ENCODE assay signal across 21 cellular contexts in genomic region chr6:136503303-136503702, GRCh38. TPM values are rescaled to one million over a fixed set of nuclear protein-coding genes. Genes with fewer than 3 reads are reported as not detected.
A peak's percentile ranks its signal among the peaks of the same experiment; 100 is the strongest.
DNase-seq lines count a peak whose midpoint lies in the region; ATAC-seq, FAIRE-seq and TF ChIP-seq lines count a peak whose summit lies in the region.
"Had no signal": no experiment of that assay in that cellular context is flagged by ENCODE, and none has a peak within 500 bp of the region (broad histone marks: within the 10 kb centered on the region; RNA-seq: fewer than 3 reads in every experiment).

No MANE protein-coding gene starts in this region.

- no peak for TF ChIP-seq CTCF in H9 (conservative IDR thresholded peaks at IDR 0.05)
- TF ChIP-seq CTCF in dorsolateral prefrontal cortex (IDR thresholded peaks at IDR 0.05 in 54 of 56, conservative IDR thresholded peaks at IDR 0.05 in 2 of 56; ENCODE audit: low read depth in 1 of 56, partially characterized antibody in 56 of 56), result no peak
- TF ChIP-seq CTCF in neural progenitor cell (IDR thresholded peaks at IDR 0.05), result no peak
- no peak for TF ChIP-seq CTCF in left lung (IDR thresholded peaks at IDR 0.05)

- H3K79me1 ChIP-seq in H9 (ENCODE audit: insufficient read depth, low read depth, low read length, poor library complexity, severe bottlenecking), result no peaks in the 10 kb centered on the region

- peaks cover 72 to 76% of the 10 kb centered on the region in 2 experiments for H3K4me1 Mint-ChIP-seq in H9
- peaks cover 32% of the 10 kb centered on the region for H3K4me1 Mint-ChIP-seq in neural progenitor cell
- H3K4me1 Mint-ChIP-seq: activated naive CD4-positive, alpha-beta T cell treated with anti-CD3 and anti-CD28 coated beads, Interleukin-2, amount 50 U/mL, for 24 hours; stimulated activated naive CD8-positive, alpha-beta T cell treated with anti-CD3 and anti-CD28 coated beads, Interleukin-15, amount 100 ng/mL, for 72 hours had no signal

- H3K9me3 Mint-ChIP-seq in H9 (no peaks in the 10 kb centered on the region), neural progenitor cell (no peaks in the 10 kb centered on the region)
- H3K9me3 Mint-ChIP-seq: activated naive CD4-positive, alpha-beta T cell treated with anti-CD3 and anti-CD28 coated beads, Interleukin-2, amount 50 U/mL, for 24 hours; IgD-negative memory B cell; stimulated activated naive CD8-positive, alpha-beta T cell treated with anti-CD3 and anti-CD28 coated beads, Interleukin-15, amount 100 ng/mL, for 72 hours; type B pancreatic cell had no signal

- peaks cover 4% of the 10 kb centered on the region; the same call in 1 of the 2 replicates for H3K79me2 ChIP-seq in H9 (ENCODE audit: insufficient read depth, low read length)
- H3K79me2 ChIP-seq in neural progenitor cell (ENCODE audit: low read depth), result peaks cover 4% of the 10 kb centered on the region

- H3K27me3 ChIP-seq in H9 (ENCODE audit: insufficient read depth, low read length) (no peaks in the 10 kb centered on the region), dorsolateral prefrontal cortex (no peaks in the 10 kb centered on the region), neural progenitor cell (no peaks in the 10 kb centered on the region), small intestine (ENCODE audit: control insufficient read depth in 2 of 2, insufficient read depth in 2 of 2, low read length in 2 of 2) (no peaks in the 10 kb centered on the region), left lung (no peaks in the 10 kb centered on the region)

- no peak overlapping the region for H2AFZ ChIP-seq in H9 (ENCODE audit: low read length)
- H2AFZ ChIP-seq in neural progenitor cell (replicated peaks), result no peak overlapping the region
- H2AFZ ChIP-seq: GM23248 had no signal

- WGBS in H9 (ENCODE audit: extremely low coverage, insufficient read length, low lambda C conversion rate), result no CpG with 5 or more reads among the region's 4 CpGs
- WGBS in small intestine, 3 donors, result 57 to 86% (median 75%) methylated on average over 4 of the region's 4 CpGs

- H3K36me3 Mint-ChIP-seq in H9 (ENCODE audit: insufficient read depth in 1 of 3, low read depth in 3 of 3) (peaks cover 2 to 5% (median 5%) of the 10 kb centered on the region in 3 experiments; a peak in 5 of 7 replicates), neural progenitor cell (no peaks in the 10 kb centered on the region)
- H3K36me3 Mint-ChIP-seq: activated naive CD4-positive, alpha-beta T cell treated with anti-CD3 and anti-CD28 coated beads, Interleukin-2, amount 50 U/mL, for 24 hours; type B pancreatic cell had no signal

- H3K27ac Mint-ChIP-seq in H9 (peak overlapping the region; percentile 87 to 99 (median 99)), neural progenitor cell (peak overlapping the region; percentile 9)
- H3K27ac Mint-ChIP-seq: activated CD8-positive, alpha-beta T cell treated with anti-CD3 and anti-CD28 coated beads, Interleukin-2, amount 10 ng/mL, durations not matched to agents 7 days and 5 days; activated naive CD4-positive, alpha-beta T cell treated with anti-CD3 and anti-CD28 coated beads, Interleukin-2, amount 50 U/mL, for 24 hours; IgD-negative memory B cell; stimulated activated naive CD8-positive, alpha-beta T cell treated with anti-CD3 and anti-CD28 coated beads, Interleukin-15, amount 100 ng/mL, for 72 hours; type B pancreatic cell had no signal

- no peak overlapping the region for H2BK5ac ChIP-seq in H9 (ENCODE audit: insufficient read length, low read length)

- H3K4me2 ChIP-seq in H9 (ENCODE audit: insufficient read depth, insufficient read length, low read length) (peak overlapping the region; percentile 36), neural progenitor cell (peak overlapping the region; percentile 20)

- H2BK15ac ChIP-seq in H9 (ENCODE audit: low read depth, low read length), result no peak overlapping the region

- no peaks in the 10 kb centered on the region for H3K36me3 ChIP-seq in neural progenitor cell
- H3K36me3 ChIP-seq in small intestine (ENCODE audit: control insufficient read depth in 2 of 2, insufficient read depth in 2 of 2, low read length in 2 of 2), result no peaks in the 10 kb centered on the region
- no peaks in the 10 kb centered on the region for H3K36me3 ChIP-seq in left lung

- H3K4ac ChIP-seq in H9 (ENCODE audit: low read depth, low read length), result no peak overlapping the region

- H2AK5ac ChIP-seq in H9 (ENCODE audit: insufficient read length, low read length), result no peak overlapping the region

- ATAC-seq in left lung, result no peak
- ATAC-seq: activated CD4-positive, CD25-positive, alpha-beta regulatory T cell treated with anti-CD3 and anti-CD28 coated beads, Interleukin-2, amount 50 U/mL, for 24 hours; activated CD8-positive, alpha-beta T cell treated with anti-CD3 and anti-CD28 coated beads, Interleukin-2, amount 10 ng/mL, durations not matched to agents 7 days and 5 days; stimulated activated naive CD8-positive, alpha-beta T cell treated with anti-CD3 and anti-CD28 coated beads, Interleukin-15, amount 100 ng/mL, for 72 hours had no signal

- H4K20me1 ChIP-seq in H9 (ENCODE audit: control insufficient read depth, insufficient read depth, insufficient read length) (no peaks in the 10 kb centered on the region), neural progenitor cell (ENCODE audit: low read depth) (no peaks in the 10 kb centered on the region)

- no peak overlapping the region for H3K56ac ChIP-seq in H9 (ENCODE audit: insufficient read length, low read depth, low read length)

- H3K4me3 Mint-ChIP-seq in H9 (peak overlapping the region; percentile 11 to 50; a peak in 2 of 5 replicates), neural progenitor cell (no peak overlapping the region)
- H3K4me3 Mint-ChIP-seq: activated CD8-positive, alpha-beta T cell treated with anti-CD3 and anti-CD28 coated beads, Interleukin-2, amount 10 ng/mL, durations not matched to agents 7 days and 5 days; activated naive CD4-positive, alpha-beta T cell treated with anti-CD3 and anti-CD28 coated beads, Interleukin-2, amount 50 U/mL, for 24 hours; IgD-negative memory B cell; stimulated activated naive CD8-positive, alpha-beta T cell treated with anti-CD3 and anti-CD28 coated beads, Interleukin-15, amount 100 ng/mL, for 72 hours; type B pancreatic cell had no signal

- H3K4me1 ChIP-seq in H9 (ENCODE audit: insufficient read depth, low read length), result peaks cover 18% of the 10 kb centered on the region
- peaks cover 22% of the 10 kb centered on the region for H3K4me1 ChIP-seq in neural progenitor cell
- no peaks in the 10 kb centered on the region for H3K4me1 ChIP-seq in small intestine (ENCODE audit: control insufficient read depth in 2 of 2, insufficient read depth in 1 of 2, low read depth in 1 of 2, low read length in 1 of 2)
- no peaks in the 10 kb centered on the region for H3K4me1 ChIP-seq in left lung

- no peak overlapping the region for H4K91ac ChIP-seq in H9 (ENCODE audit: insufficient read length, low read depth, low read length)

- H3K27ac ChIP-seq in H9 (ENCODE audit: insufficient read length, low read depth, low read length) (peak overlapping the region; percentile 93), dorsolateral prefrontal cortex (peak overlapping the region in 42 of 59 donors; percentile 1 to 79 (median 56)), neural progenitor cell (no peak overlapping the region), small intestine (ENCODE audit: low read depth in 1 of 2, low read length in 1 of 2) (no peak overlapping the region), left lung (no peak overlapping the region)
- H3K27ac ChIP-seq: GM23248 had no signal

- intact Hi-C loops in dorsolateral prefrontal cortex (cut with DNase I) (no loop called here), left lung (cut with DNase I) (no loop called here)

- no peak overlapping the region for H2BK120ac ChIP-seq in H9 (ENCODE audit: low read depth, low read length, poor library complexity, severe bottlenecking)

- H3K23me2 ChIP-seq in H9 (ENCODE audit: insufficient read length, low read depth, low read length, poor library complexity, severe bottlenecking), result no peaks in the 10 kb centered on the region

- H4K5ac ChIP-seq in H9 (ENCODE audit: insufficient read length, low read depth, low read length), result no peak overlapping the region

- no peak overlapping the region for H2BK20ac ChIP-seq in H9 (ENCODE audit: low read depth, low read length, poor library complexity, severe bottlenecking)

- H3K4me3 ChIP-seq in dorsolateral prefrontal cortex (peak overlapping the region in 1 of 59 donors; percentile 4), neural progenitor cell (no peak overlapping the region), small intestine (ENCODE audit: low read depth in 1 of 2, low read length in 2 of 2) (no peak overlapping the region), left lung (no peak overlapping the region)
- H3K4me3 ChIP-seq: GM23248, lung had no signal

- H3K9ac ChIP-seq in H9 (ENCODE audit: extremely low read depth, insufficient read length, low read length) (no peak overlapping the region), neural progenitor cell (no peak overlapping the region)
- H3K9ac ChIP-seq: GM23248 had no signal

- no peak overlapping the region for H3T11ph ChIP-seq in H9 (ENCODE audit: low read length)

- H3K9me3 ChIP-seq in H9 (ENCODE audit: control insufficient read depth, low read depth, low read length) (no peaks in the 10 kb centered on the region), neural progenitor cell (ENCODE audit: low read depth) (no peaks in the 10 kb centered on the region), small intestine (ENCODE audit: control insufficient read depth, low read depth) (no peaks in the 10 kb centered on the region), left lung (no peaks in the 10 kb centered on the region)

- FAIRE-seq in small intestine (lab: Jason Lieb, UNC), result no peak
- FAIRE-seq: astrocyte had no signal

- peaks cover 3% of the 10 kb centered on the region for H3F3A ChIP-seq in neural progenitor cell (ENCODE audit: low read depth)

- H3K14ac ChIP-seq in H9 (ENCODE audit: insufficient read depth, low read length), result no peak overlapping the region

- no peak overlapping the region for H4K8ac ChIP-seq in H9 (replicated peaks; ENCODE audit: insufficient read length, low read depth, low read length)

- no peak overlapping the region for H3K18ac ChIP-seq in H9 (ENCODE audit: insufficient read length, low read depth, low read length)

- no peaks in the 10 kb centered on the region for H3K27me3 Mint-ChIP-seq in H9 (ENCODE audit: low read depth)
- H3K27me3 Mint-ChIP-seq in neural progenitor cell (ENCODE audit: insufficient read depth, low read depth), result no peaks in the 10 kb centered on the region
- H3K27me3 Mint-ChIP-seq: activated naive CD4-positive, alpha-beta T cell treated with anti-CD3 and anti-CD28 coated beads, Interleukin-2, amount 50 U/mL, for 24 hours; stimulated activated naive CD8-positive, alpha-beta T cell treated with anti-CD3 and anti-CD28 coated beads, Interleukin-15, amount 100 ng/mL, for 72 hours; type B pancreatic cell had no signal

- DNase-seq in H9, result no peak
- DNase-seq in NCI-H69 (lab: John Stamatoyannopoulos, UW), result peak; percentile 93
- no peak for DNase-seq in dorsolateral prefrontal cortex
- peak; percentile 24 for DNase-seq in neural progenitor cell (ENCODE audit: low spot score)
- DNase-seq in activated naive CD4-positive, alpha-beta T cell treated with anti-CD3 and anti-CD28 coated beads, Interleukin-2, amount 50 U/mL, for 16 hours, result no peak
- no peak for DNase-seq in small intestine
- DNase-seq in left lung, result no peak
- no peak for DNase-seq in KG1 (lab: John Stamatoyannopoulos, UW)
- DNase-seq: activated CD8-positive, alpha-beta T cell treated with anti-CD3 and anti-CD28 coated beads, Interleukin-2, amount 10 ng/mL, durations not matched to agents 7 days and 5 days; activated T-cell treated with anti-CD3 and anti-CD28 coated beads, Interleukin-2, amount 50 U/mL, for 48 hours; GM23248; islet precursor cell; NCI-H2107; SHP77; stimulated activated naive CD8-positive, alpha-beta T cell treated with anti-CD3 and anti-CD28 coated beads, Interleukin-15, amount 100 ng/mL, for 72 hours had no signal

- no peak overlapping the region for H3K23ac ChIP-seq in H9 (ENCODE audit: insufficient read length, low read depth, low read length)

- H2BK12ac ChIP-seq in H9 (ENCODE audit: insufficient read length, low read depth, low read length), result no peak overlapping the region

RNA-seq across cellular contexts. Expression of gene MAP7, which starts 46.9 kb away (rescaled TPM):
- 50.2 and 51.1 TPM in 2 replicates for total RNA-seq in H9 (2021)
- total RNA-seq in dorsolateral prefrontal cortex, result 100 to 1,000 TPM in 67 of 120 experiments, 10 to 100 TPM in 53; 56.8 to 230 (median 104) TPM
- 8.9 and 9.0 TPM in 2 replicates for total RNA-seq in neural progenitor cell (ENCODE audit: low replicate concordance)
- polyA plus RNA-seq in small intestine, result 10 to 100 TPM; 18.3 to 24.4 (median 18.4) TPM
- total RNA-seq in left lung, result 10 to 100 TPM; 16.8 to 22.0 TPM

Comparison
In these comparisons a context has a peak if more than half of its experiments do, and no peak if none do; other contexts are left out.
1. DNase-seq: peak in NCI-H69 (single experiment) and neural progenitor cell (single experiment); none in H9 (single experiment), dorsolateral prefrontal cortex (0 of 10), activated naive CD4-positive, alpha-beta T cell treated with anti-CD3 and anti-CD28 coated beads, Interleukin-2, amount 50 U/mL, for 16 hours (single experiment), small intestine (single experiment), left lung (0 of 2) and KG1 (single experiment).
2. H3K27ac ChIP-seq: peak in H9 (single experiment) and dorsolateral prefrontal cortex (42 of 59); none in neural progenitor cell (single experiment), small intestine (0 of 2) and left lung (0 of 2).